Comparison of ENCODE assay signal across 1 cellular context in the genomic region with DNA sequence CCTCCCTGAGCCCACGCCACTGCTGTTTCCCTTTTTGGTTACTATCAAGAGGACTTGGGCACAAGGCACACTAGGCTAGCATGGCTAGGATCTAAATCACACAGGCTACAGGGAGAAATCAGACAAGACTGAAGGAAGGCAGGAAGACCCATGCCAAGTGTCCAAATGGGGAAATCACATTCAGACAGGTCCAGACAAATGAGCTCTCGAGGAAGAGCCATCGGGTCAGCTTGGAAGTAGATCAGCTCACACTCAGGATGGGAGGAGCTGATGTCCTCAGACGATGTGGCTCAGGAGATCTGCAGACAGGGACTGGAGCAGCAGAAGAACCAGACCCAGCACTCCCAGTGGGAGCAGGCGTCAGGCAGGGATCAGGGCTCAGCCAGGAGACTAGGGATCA.
TF ChIP-seq lines count a peak whose summit lies in the region.

No MANE protein-coding gene starts in this region.

TF ChIP-seq in SK-N-SH treated with all-trans-retinoic acid at 6 μM for 48 hours, 23 proteins besides CTCF, POLR2A, EP300 and RAD21 (continued from another document):
- no peak for TF ChIP-seq ZNF70 (CRISPR knock-in tag; IDR thresholded peaks at IDR 0.05)
- TF ChIP-seq ZFP3 (CRISPR knock-in tag; IDR thresholded peaks at IDR 0.05) = no peak
- TF ChIP-seq, protein P1, sequence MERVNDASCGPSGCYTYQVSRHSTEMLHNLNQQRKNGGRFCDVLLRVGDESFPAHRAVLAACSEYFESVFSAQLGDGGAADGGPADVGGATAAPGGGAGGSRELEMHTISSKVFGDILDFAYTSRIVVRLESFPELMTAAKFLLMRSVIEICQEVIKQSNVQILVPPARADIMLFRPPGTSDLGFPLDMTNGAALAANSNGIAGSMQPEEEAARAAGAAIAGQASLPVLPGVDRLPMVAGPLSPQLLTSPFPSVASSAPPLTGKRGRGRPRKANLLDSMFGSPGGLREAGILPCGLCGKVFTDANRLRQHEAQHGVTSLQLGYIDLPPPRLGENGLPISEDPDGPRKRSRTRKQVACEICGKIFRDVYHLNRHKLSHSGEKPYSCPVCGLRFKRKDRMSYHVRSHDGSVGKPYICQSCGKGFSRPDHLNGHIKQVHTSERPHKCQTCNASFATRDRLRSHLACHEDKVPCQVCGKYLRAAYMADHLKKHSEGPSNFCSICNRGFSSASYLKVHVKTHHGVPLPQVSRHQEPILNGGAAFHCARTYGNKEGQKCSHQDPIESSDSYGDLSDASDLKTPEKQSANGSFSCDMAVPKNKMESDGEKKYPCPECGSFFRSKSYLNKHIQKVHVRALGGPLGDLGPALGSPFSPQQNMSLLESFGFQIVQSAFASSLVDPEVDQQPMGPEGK (CRISPR knock-in tag; IDR thresholded peaks at IDR 0.05; ENCODE audit: borderline replicate concordance) = no peak
- no peak for TF ChIP-seq ZFP30 (CRISPR knock-in tag; IDR thresholded peaks at IDR 0.05)
- TF ChIP-seq ARNTL (CRISPR knock-in tag; IDR thresholded peaks at IDR 0.05; ENCODE audit: borderline replicate concordance, low read depth) = no peak
- TF ChIP-seq, protein P2, sequence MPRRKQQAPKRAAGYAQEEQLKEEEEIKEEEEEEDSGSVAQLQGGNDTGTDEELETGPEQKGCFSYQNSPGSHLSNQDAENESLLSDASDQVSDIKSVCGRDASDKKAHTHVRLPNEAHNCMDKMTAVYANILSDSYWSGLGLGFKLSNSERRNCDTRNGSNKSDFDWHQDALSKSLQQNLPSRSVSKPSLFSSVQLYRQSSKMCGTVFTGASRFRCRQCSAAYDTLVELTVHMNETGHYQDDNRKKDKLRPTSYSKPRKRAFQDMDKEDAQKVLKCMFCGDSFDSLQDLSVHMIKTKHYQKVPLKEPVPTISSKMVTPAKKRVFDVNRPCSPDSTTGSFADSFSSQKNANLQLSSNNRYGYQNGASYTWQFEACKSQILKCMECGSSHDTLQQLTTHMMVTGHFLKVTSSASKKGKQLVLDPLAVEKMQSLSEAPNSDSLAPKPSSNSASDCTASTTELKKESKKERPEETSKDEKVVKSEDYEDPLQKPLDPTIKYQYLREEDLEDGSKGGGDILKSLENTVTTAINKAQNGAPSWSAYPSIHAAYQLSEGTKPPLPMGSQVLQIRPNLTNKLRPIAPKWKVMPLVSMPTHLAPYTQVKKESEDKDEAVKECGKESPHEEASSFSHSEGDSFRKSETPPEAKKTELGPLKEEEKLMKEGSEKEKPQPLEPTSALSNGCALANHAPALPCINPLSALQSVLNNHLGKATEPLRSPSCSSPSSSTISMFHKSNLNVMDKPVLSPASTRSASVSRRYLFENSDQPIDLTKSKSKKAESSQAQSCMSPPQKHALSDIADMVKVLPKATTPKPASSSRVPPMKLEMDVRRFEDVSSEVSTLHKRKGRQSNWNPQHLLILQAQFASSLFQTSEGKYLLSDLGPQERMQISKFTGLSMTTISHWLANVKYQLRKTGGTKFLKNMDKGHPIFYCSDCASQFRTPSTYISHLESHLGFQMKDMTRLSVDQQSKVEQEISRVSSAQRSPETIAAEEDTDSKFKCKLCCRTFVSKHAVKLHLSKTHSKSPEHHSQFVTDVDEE (CRISPR knock-in tag; IDR thresholded peaks at IDR 0.05) = no peak
- TF ChIP-seq TOX (CRISPR knock-in tag; IDR thresholded peaks at IDR 0.05; ENCODE audit: borderline replicate concordance) = no peak
